Comparison of ENCODE assay signal across 1 cellular context in genomic region chr1:109263597-109264378, GRCh38.
A peak's percentile ranks its signal among the peaks of the same experiment; 100 is the strongest.
TF ChIP-seq lines count a peak whose summit lies in the region.

No MANE protein-coding gene starts in this region.

TF ChIP-seq in K562, 482 proteins besides CTCF, POLR2A, EP300 and RAD21 (continued from another document and continues in another):
- TF ChIP-seq, protein P1, sequence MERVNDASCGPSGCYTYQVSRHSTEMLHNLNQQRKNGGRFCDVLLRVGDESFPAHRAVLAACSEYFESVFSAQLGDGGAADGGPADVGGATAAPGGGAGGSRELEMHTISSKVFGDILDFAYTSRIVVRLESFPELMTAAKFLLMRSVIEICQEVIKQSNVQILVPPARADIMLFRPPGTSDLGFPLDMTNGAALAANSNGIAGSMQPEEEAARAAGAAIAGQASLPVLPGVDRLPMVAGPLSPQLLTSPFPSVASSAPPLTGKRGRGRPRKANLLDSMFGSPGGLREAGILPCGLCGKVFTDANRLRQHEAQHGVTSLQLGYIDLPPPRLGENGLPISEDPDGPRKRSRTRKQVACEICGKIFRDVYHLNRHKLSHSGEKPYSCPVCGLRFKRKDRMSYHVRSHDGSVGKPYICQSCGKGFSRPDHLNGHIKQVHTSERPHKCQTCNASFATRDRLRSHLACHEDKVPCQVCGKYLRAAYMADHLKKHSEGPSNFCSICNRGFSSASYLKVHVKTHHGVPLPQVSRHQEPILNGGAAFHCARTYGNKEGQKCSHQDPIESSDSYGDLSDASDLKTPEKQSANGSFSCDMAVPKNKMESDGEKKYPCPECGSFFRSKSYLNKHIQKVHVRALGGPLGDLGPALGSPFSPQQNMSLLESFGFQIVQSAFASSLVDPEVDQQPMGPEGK (CRISPR knock-in tag; IDR thresholded peaks at IDR 0.05; ENCODE audit: borderline replicate concordance), result no peak
- TF ChIP-seq KLF1 (tag; IDR thresholded peaks at IDR 0.05) (no peak; the same call in 1 of the 2 replicates), TEAD2 (tag; IDR thresholded peaks at IDR 0.05) (no peak), CCNT2 (IDR thresholded peaks at IDR 0.05; ENCODE audit: borderline replicate concordance, extremely low read depth, insufficient read length, low read depth, low read length) (no peak), TAF1 (IDR thresholded peaks at IDR 0.05; ENCODE audit: control insufficient read depth, extremely low read depth, insufficient read depth, low read length, severe bottlenecking) (no peak), PTTG1 (tag; IDR thresholded peaks at IDR 0.05; ENCODE audit: low read depth) (no peak), ZMIZ1 (IDR thresholded peaks at IDR 0.05; ENCODE audit: low read depth in 2 of 2, low read length in 2 of 2) (peak; percentile 42 to 47; a peak in 1 of 4 replicates), ELF2 (CRISPR knock-in tag; IDR thresholded peaks at IDR 0.05) (no peak), ZZZ3 (IDR thresholded peaks at IDR 0.05) (no peak), HDAC6 (IDR thresholded peaks at IDR 0.05; ENCODE audit: low read depth, low read length) (no peak), ZNF589 (CRISPR knock-in tag; IDR thresholded peaks at IDR 0.05; ENCODE audit: low read depth) (0 out of 2 replicates have a peak, but pooled peaks have one; percentile 32), CGGBP1 (CRISPR knock-in tag; IDR thresholded peaks at IDR 0.05) (no peak), ZFP36 (IDR thresholded peaks at IDR 0.05; ENCODE audit: low read depth, low read length, partially characterized antibody) (no peak), ZBTB5 (IDR thresholded peaks at IDR 0.05) (no peak), CSDE1 (IDR thresholded peaks at IDR 0.05) (no peak), HLTF (IDR thresholded peaks at IDR 0.05) (peak; percentile 73), MCM5 (IDR thresholded peaks at IDR 0.05; ENCODE audit: low read depth) (no peak), CTCFL (IDR thresholded peaks at IDR 0.05; ENCODE audit: borderline replicate concordance, insufficient read depth, low read depth, low read length, poor library complexity, severe bottlenecking) (peak; percentile 56), EZH2 (IDR thresholded peaks at IDR 0.05; ENCODE audit: borderline replicate concordance, low read depth, low read length) (no peak), ZNF695 (CRISPR knock-in tag; IDR thresholded peaks at IDR 0.05) (no peak), CREBBP (IDR thresholded peaks at IDR 0.05; ENCODE audit: low read depth, low read length) (no peak), ESRRB (CRISPR knock-in tag; IDR thresholded peaks at IDR 0.05; ENCODE audit: borderline replicate concordance) (no peak), ADNP (tag; IDR thresholded peaks at IDR 0.05) (no peak), JUN (IDR thresholded peaks at IDR 0.05; ENCODE audit: borderline replicate concordance, low read depth, low read length) (peak; percentile 57; the same call in 1 of the 2 replicates), JUN (CRISPR knock-in tag; IDR thresholded peaks at IDR 0.05; ENCODE audit: borderline replicate concordance) (peak; percentile 97), RNF2 (IDR thresholded peaks at IDR 0.05) (no peak), USF1 (CRISPR knock-in tag; IDR thresholded peaks at IDR 0.05) (peak; percentile 65), ZBTB40 (IDR thresholded peaks at IDR 0.05) (no peak), ZBTB40 (CRISPR knock-in tag; IDR thresholded peaks at IDR 0.05) (0 out of 2 replicates have a peak, but pooled peaks have one; percentile 67), ZNF57 (CRISPR knock-in tag; IDR thresholded peaks at IDR 0.05) (no peak), LARP7 (IDR thresholded peaks at IDR 0.05) (no peak), KAT2B (IDR thresholded peaks at IDR 0.05; ENCODE audit: low read depth, low read length) (no peak), HNRNPL (IDR thresholded peaks at IDR 0.05; ENCODE audit: low read depth, low read length) (no peak; the same call in 1 of the 2 replicates), NCOA6 (IDR thresholded peaks at IDR 0.05) (no peak), CEBPG (CRISPR knock-in tag; IDR thresholded peaks at IDR 0.05) (peak; percentile 28; the same call in 1 of the 2 replicates), CEBPG (tag; conservative IDR thresholded peaks at IDR 0.05 in 1 of 2, IDR thresholded peaks at IDR 0.05 in 1 of 2) (no peak), ZBTB43 (CRISPR knock-in tag; IDR thresholded peaks at IDR 0.05) (peak; percentile 91; the same call in 1 of the 2 replicates), MCM2 (IDR thresholded peaks at IDR 0.05; ENCODE audit: low read depth) (no peak), KDM5B (IDR thresholded peaks at IDR 0.05; ENCODE audit: insufficient replicate concordance, low read depth, low read length) (no peak), MXD1 (CRISPR knock-in tag; IDR thresholded peaks at IDR 0.05; ENCODE audit: borderline replicate concordance, poor library complexity, severe bottlenecking) (no peak), TARDBP (IDR thresholded peaks at IDR 0.05) (peak; percentile 86), ATF1 (CRISPR knock-in tag; IDR thresholded peaks at IDR 0.05) (no peak), ATF1 (tag; IDR thresholded peaks at IDR 0.05) (peak; percentile 54)
